8 cellular contexts compared by ENCODE assay signal in genomic region chr9:129863059-129863690, GRCh38. TPM values are rescaled to one million over a fixed set of nuclear protein-coding genes. Genes with fewer than 3 reads are reported as not detected.
DNase-seq lines count a peak whose midpoint lies in the region; ATAC-seq lines count a peak whose summit lies in the region.

No MANE protein-coding gene starts in this region.

- intact Hi-C loops in left colon (cut with DNase I, micrococcal nuclease) (no loop called here), Right ventricle myocardium inferior (cut with DNase I) (no loop called here)

- H3K9ac ChIP-seq in BLaER1 treated with 17β-estradiol and CSF1 and Interleukin-3, amounts not matched to agents 10 nM and 100 nM: peak overlapping the region in 8 of 11 experiments; percentile 34 to 70 (median 56); a peak in 11 of 22 replicates
- no peak overlapping the region for H3K9ac ChIP-seq in GM23248

- no peaks in the 10 kb centered on the region for H3K9me3 ChIP-seq in BLaER1 treated with 17β-estradiol and CSF1 and Interleukin-3, amounts not matched to agents 10 nM and 100 nM (replicated peaks in 1 of 11)
- no peaks in the 10 kb centered on the region for H3K9me3 ChIP-seq in GM23248 (ENCODE audit: low read depth)

- H3K9me2 ChIP-seq in GM23248 (ENCODE audit: insufficient read depth): no peaks in the 10 kb centered on the region

- peak overlapping the region; percentile 56 to 85 (median 72) for H3K4me2 ChIP-seq in BLaER1 treated with 17β-estradiol and CSF1 and Interleukin-3, amounts not matched to agents 10 nM and 100 nM
- no peak overlapping the region for H3K4me2 ChIP-seq in GM23248 (ENCODE audit: unreplicated experiment)

- ATAC-seq in left colon: peak; percentile 27
- no peak for ATAC-seq in Right ventricle myocardium inferior

- H3F3A ChIP-seq in GM23248 (ENCODE audit: insufficient read depth): no peaks in the 10 kb centered on the region

- WGBS in GM23248 (ENCODE audit: low coverage in 1 of 2, low lambda C conversion rate in 2 of 2, missing lambda C conversion rate in 2 of 2), 2 experiments: 67 to 76% methylated on average over 14 of the region's 14 CpGs

- H4K20me1 ChIP-seq in BLaER1 treated with 17β-estradiol and CSF1 and Interleukin-3, amounts not matched to agents 10 nM and 100 nM: no peaks in the 10 kb centered on the region
- H4K20me1 ChIP-seq in GM23248 (ENCODE audit: insufficient read depth): no peaks in the 10 kb centered on the region

- H3K4me1 ChIP-seq in BLaER1 treated with 17β-estradiol and CSF1 and Interleukin-3, amounts not matched to agents 10 nM and 100 nM: peaks cover 26 to 86% (median 81%) of the 10 kb centered on the region in 10 experiments
- H3K4me1 ChIP-seq in GM23248 (ENCODE audit: insufficient read depth): no peaks in the 10 kb centered on the region

- no peaks in the 10 kb centered on the region for H3K79me2 ChIP-seq in GM23248 (ENCODE audit: insufficient read depth)

- H3K27me3 ChIP-seq in BLaER1 treated with 17β-estradiol and CSF1 and Interleukin-3, amounts not matched to agents 10 nM and 100 nM: no peaks in the 10 kb centered on the region
- H3K27me3 ChIP-seq in GM23248 (replicated peaks; ENCODE audit: insufficient read depth): no peaks in the 10 kb centered on the region

- peaks cover 20 to 40% (median 33%) of the 10 kb centered on the region in 11 experiments; a peak in 21 of 22 replicates for H3K36me3 ChIP-seq in BLaER1 treated with 17β-estradiol and CSF1 and Interleukin-3, amounts not matched to agents 10 nM and 100 nM
- H3K36me3 ChIP-seq in GM23248 (ENCODE audit: low read depth): no peaks in the 10 kb centered on the region; the same call in 1 of the 2 replicates

- peak overlapping the region in 8 of 11 experiments; percentile 50 to 86 (median 76); a peak in 15 of 22 replicates for H3K27ac ChIP-seq in BLaER1 treated with 17β-estradiol and CSF1 and Interleukin-3, amounts not matched to agents 10 nM and 100 nM
- no peak overlapping the region for H3K27ac ChIP-seq in GM23248

- H2AFZ ChIP-seq in GM23248: no peak overlapping the region

- DNase-seq in NOMO-1 treated with dmso at 0.1 percent for 144 hours (lab: John Stamatoyannopoulos, UW; ENCODE audit: unreplicated experiment) (peak; percentile 85), left colon (peak in 1 of 2 donors; percentile 28), GM23248 (no peak), Right ventricle myocardium inferior (ENCODE audit: missing footprints) (no peak), cerebellar cortex (ENCODE audit: low spot score) (no peak), NCI-H748 treated with DMSO at 0.1 percent for 48 hours (lab: John Stamatoyannopoulos, UW) (no peak)
- peak; percentile 65 for DNase-seq in activated T-cell treated with anti-CD3 and anti-CD28 coated beads, Interleukin-2, amount 50 U/mL, for 1 hour

- in situ Hi-C loops in GM23248 (cut with MboI): no loop called here

- H3K4me3 ChIP-seq in BLaER1 treated with 17β-estradiol and CSF1 and Interleukin-3, amounts not matched to agents 10 nM and 100 nM: no peak overlapping the region
- no peak overlapping the region for H3K4me3 ChIP-seq in GM23248

RNA-seq across cellular contexts. Expression of gene USP20, which starts 27.9 kb away (rescaled TPM):
- total RNA-seq in left colon: 10 to 100 TPM; 16.0 to 21.9 TPM
- total RNA-seq in GM23248 (2014; rRNA removed; shearing (Covaris generic)): 7.3 and 10.3 TPM in 2 replicates
- polyA plus RNA-seq in GM23248 (2016; fragmentation: Nextera tagmentation; extraction: Ambion mirVana): 15.7 and 15.8 TPM in 2 replicates
- 14.0 TPM for total RNA-seq in Right ventricle myocardium inferior

RNA-seq across cellular contexts. Expression of gene C9orf78, which starts 28.1 kb away (rescaled TPM):
- total RNA-seq in left colon (10 to 100 TPM; 34.6 to 41.3 TPM), Right ventricle myocardium inferior (32.0 TPM)
- total RNA-seq in GM23248 (2014; rRNA removed; shearing (Covaris generic)): 46.8 and 66.0 TPM in 2 replicates
- 79.7 and 80.7 TPM in 2 replicates for polyA plus RNA-seq in GM23248 (2016; fragmentation: Nextera tagmentation; extraction: Ambion mirVana)

RNA-seq across cellular contexts. Expression of gene TOR1A, which starts 39.2 kb away (rescaled TPM):
- total RNA-seq in left colon (10 to 100 TPM; 30.7 to 36.9 TPM), Right ventricle myocardium inferior (12.2 TPM)
- total RNA-seq in GM23248 (2014; rRNA removed; shearing (Covaris generic)): 63.6 and 73.6 TPM in 2 replicates
- polyA plus RNA-seq in GM23248 (2016; fragmentation: Nextera tagmentation; extraction: Ambion mirVana): 101 and 102 TPM in 2 replicates

Comparison
In these comparisons a context has a peak if more than half of its experiments do, and no peak if none do; other contexts are left out.
1. DNase-seq: peak in NOMO-1 treated with dmso at 0.1 percent for 144 hours (single experiment) and activated T-cell treated with anti-CD3 and anti-CD28 coated beads, Interleukin-2, amount 50 U/mL, for 1 hour (single experiment); none in GM23248 (single experiment), Right ventricle myocardium inferior (single experiment), cerebellar cortex (single experiment) and NCI-H748 treated with DMSO at 0.1 percent for 48 hours (single experiment).